ENCODE assay signal across 8 cellular contexts in the genomic region with DNA sequence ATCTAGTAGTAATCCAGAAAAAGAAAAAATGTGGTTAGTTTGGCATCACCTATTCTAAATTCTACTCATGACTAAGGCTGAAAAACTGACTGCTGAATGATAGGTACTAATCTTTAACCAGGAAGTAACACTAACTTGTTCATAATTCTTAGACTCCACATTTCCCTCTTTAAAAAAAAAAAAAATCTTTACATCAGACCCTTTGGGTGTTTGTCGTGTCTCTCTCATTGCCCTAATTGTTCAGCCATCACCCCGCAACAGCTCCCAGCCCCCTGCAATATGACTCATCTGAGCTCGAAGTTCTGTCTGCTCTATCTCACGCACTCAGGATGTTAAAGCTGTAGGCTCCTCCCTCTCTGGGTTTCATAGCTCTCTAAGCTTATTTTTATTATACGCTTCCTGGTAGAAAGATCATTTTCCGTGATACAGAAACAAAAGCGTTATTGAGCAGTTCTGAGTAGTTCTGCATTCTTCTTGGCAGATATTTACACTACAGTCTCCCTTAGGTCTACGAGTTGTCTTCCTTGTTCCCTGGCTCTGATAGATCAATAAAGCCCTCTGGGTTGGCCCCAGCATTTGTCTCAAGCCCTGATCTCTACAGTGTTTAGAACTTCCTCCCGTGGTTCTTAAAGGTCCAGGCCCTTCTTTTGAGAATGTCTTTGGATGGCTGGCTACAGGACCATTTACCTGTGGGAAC.
A peak's percentile ranks its signal among the peaks of the same experiment; 100 is the strongest.
DNase-seq lines count a peak whose midpoint lies in the region; ATAC-seq lines count a peak whose summit lies in the region.

No MANE protein-coding gene starts in this region.

- H3K27me3 ChIP-seq in mesendoderm (ENCODE audit: insufficient read depth, low read length, poor library complexity): no peaks in the 10 kb centered on the region

- H3K79me2 ChIP-seq in mesendoderm (ENCODE audit: control insufficient read depth, insufficient read depth, low read length): no peaks in the 10 kb centered on the region

- no peaks in the 10 kb centered on the region for H3K4me1 ChIP-seq in mesendoderm (ENCODE audit: control insufficient read depth, low read depth, low read length)

- H3K27ac ChIP-seq in mesendoderm (ENCODE audit: low read depth, low read length): no peak overlapping the region

- no peaks in the 10 kb centered on the region for H3K27me3 Mint-ChIP-seq in T-helper 1 cell treated with Interleukin-12 subunit alpha and Interleukin-12 subunit beta and Interleukin-4 antibody, amounts not matched to agents 30 μg/mL and 1 μg/mL, for 36 hours (ENCODE audit: low read depth)

- H3K23ac ChIP-seq in mesendoderm (ENCODE audit: low read length): no peak overlapping the region

- H3K36me3 ChIP-seq in mesendoderm (ENCODE audit: control insufficient read depth, insufficient read depth, low read length): no peaks in the 10 kb centered on the region

- H3K9me3 Mint-ChIP-seq in T-helper 1 cell treated with Interleukin-12 subunit alpha and Interleukin-12 subunit beta and Interleukin-4 antibody, amounts not matched to agents 30 μg/mL and 1 μg/mL, for 36 hours: peaks cover 16% of the 10 kb centered on the region

- peak; percentile 60 for DNase-seq in activated gamma-delta T cell treated with Interleukin-2 at 50 U/mL for 16 hours
- no peak for DNase-seq in activated gamma-delta T cell (lab: John Stamatoyannopoulos, UW)
- peak; percentile 13 for DNase-seq in amniotic stem cell (lab: John Stamatoyannopoulos, UW)
- no peak for DNase-seq in mesendoderm
- DNase-seq in stimulated activated naive CD4-positive, alpha-beta T cell (lab: John Stamatoyannopoulos, UW): peak; percentile 27 to 70 (median 56)
- DNase-seq in NCI-H1436 treated with DMSO at 0.1 percent for 48 hours (lab: John Stamatoyannopoulos, UW): no peak

- H2AK5ac ChIP-seq in mesendoderm (ENCODE audit: low read length): no peak overlapping the region

- peaks cover 63% of the 10 kb centered on the region for H3K4me1 Mint-ChIP-seq in T-helper 1 cell treated with Interleukin-12 subunit alpha and Interleukin-12 subunit beta and Interleukin-4 antibody, amounts not matched to agents 30 μg/mL and 1 μg/mL, for 36 hours (ENCODE audit: low read depth)

- H2BK5ac ChIP-seq in mesendoderm (ENCODE audit: low read length): no peak overlapping the region

- no peak overlapping the region for H3K4ac ChIP-seq in mesendoderm (ENCODE audit: low read depth, low read length)

- H3K18ac ChIP-seq in mesendoderm (ENCODE audit: low read length): peak overlapping the region; percentile 61

- H2BK15ac ChIP-seq in mesendoderm (replicated peaks; ENCODE audit: low read depth): no peak overlapping the region

- no peaks in the 10 kb centered on the region for H3K79me1 ChIP-seq in mesendoderm (ENCODE audit: low read length)

- H3K36me3 Mint-ChIP-seq in T-helper 1 cell treated with Interleukin-12 subunit alpha and Interleukin-12 subunit beta and Interleukin-4 antibody, amounts not matched to agents 30 μg/mL and 1 μg/mL, for 36 hours (ENCODE audit: low read depth): peaks cover 9% of the 10 kb centered on the region

- H3K27ac Mint-ChIP-seq in T-helper 1 cell treated with Interleukin-12 subunit alpha and Interleukin-12 subunit beta and Interleukin-4 antibody, amounts not matched to agents 30 μg/mL and 1 μg/mL, for 36 hours: peak overlapping the region; percentile 97

- no peak overlapping the region for H4K8ac ChIP-seq in mesendoderm (ENCODE audit: low read depth, low read length)

- H3K4me3 ChIP-seq in mesendoderm (ENCODE audit: low read length): no peak overlapping the region

- no peak overlapping the region for H3K9ac ChIP-seq in mesendoderm (ENCODE audit: low read length)

- no CpG with 5 or more reads among the region's 9 CpGs for WGBS in mesendoderm (ENCODE audit: extremely low coverage, insufficient coverage, low lambda C conversion rate)

- H3K56ac ChIP-seq in mesendoderm (ENCODE audit: low read length): no peak overlapping the region

- ATAC-seq in HG03159 (IDR thresholded peaks at IDR 0.05; ENCODE audit: unreplicated experiment): peak; percentile 96

- H4K5ac ChIP-seq in mesendoderm (ENCODE audit: low read length): no peak overlapping the region

- H3K4me3 Mint-ChIP-seq in T-helper 1 cell treated with Interleukin-12 subunit alpha and Interleukin-12 subunit beta and Interleukin-4 antibody, amounts not matched to agents 30 μg/mL and 1 μg/mL, for 36 hours: peak overlapping the region; percentile 73

- H3K4me2 ChIP-seq in mesendoderm (ENCODE audit: low read length): no peak overlapping the region

- H2BK120ac ChIP-seq in mesendoderm (ENCODE audit: low read depth, low read length): no peak overlapping the region

Comparison
In these comparisons a context has a peak if more than half of its experiments do, and no peak if none do; other contexts are left out.
1. DNase-seq: peak in activated gamma-delta T cell treated with Interleukin-2 at 50 U/mL for 16 hours (single experiment), amniotic stem cell (single experiment) and stimulated activated naive CD4-positive, alpha-beta T cell (6 of 6); none in activated gamma-delta T cell (single experiment), mesendoderm (single experiment) and NCI-H1436 treated with DMSO at 0.1 percent for 48 hours (single experiment).